24 cellular contexts compared by ENCODE assay signal in the genomic region with DNA sequence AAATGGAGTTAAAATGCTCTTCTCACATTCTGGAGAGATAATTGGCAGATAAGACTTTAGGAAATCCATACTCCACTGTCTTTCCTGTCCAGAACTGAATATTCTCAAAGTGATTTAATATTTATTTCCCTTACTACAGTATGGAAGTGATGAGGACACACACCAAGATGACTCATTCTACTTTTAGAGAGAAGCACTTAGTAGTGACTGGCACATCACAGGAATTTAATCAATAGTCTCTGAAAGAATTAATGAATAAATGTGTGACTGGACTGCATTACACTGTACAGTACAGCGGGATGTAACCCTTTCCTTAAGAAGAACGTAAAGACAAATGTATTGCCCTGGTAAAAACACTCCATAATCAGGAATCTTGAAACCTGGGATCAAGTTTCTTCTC.
DNase-seq lines count a peak whose midpoint lies in the region; ATAC-seq, FAIRE-seq and TF ChIP-seq lines count a peak whose summit lies in the region.
"Had no signal": no experiment of that assay in that cellular context is flagged by ENCODE, and none has a peak within 500 bp of the region (broad histone marks: within the 10 kb centered on the region; RNA-seq: fewer than 3 reads in every experiment).

No MANE protein-coding gene starts in this region.

- H3F3A ChIP-seq in PC-3 (ENCODE audit: low read length, unreplicated experiment) = no peaks in the 10 kb centered on the region

- intact Hi-C loops in PC-3 (cut with micrococcal nuclease) = no loop called here
- intact Hi-C loops in activated CD4-positive, alpha-beta memory T cell treated with anti-CD3 and anti-CD28 coated beads for 36 hours (cut with micrococcal nuclease) = no loop called here

- no peaks in the 10 kb centered on the region for H3K9me3 ChIP-seq in PC-3 (ENCODE audit: low read length)
- H3K9me3 ChIP-seq: esophagus muscularis mucosa had no signal

- no peak overlapping the region for H3K9ac ChIP-seq in PC-3 (ENCODE audit: low read length)

- H3K9me3 Mint-ChIP-seq in activated CD4-positive, alpha-beta memory T cell treated with anti-CD3 and anti-CD28 coated beads for 36 hours = peaks cover 2% of the 10 kb centered on the region
- no peaks in the 10 kb centered on the region for H3K9me3 Mint-ChIP-seq in mesothelial cell of epicardium
- H3K9me3 Mint-ChIP-seq: CD8-positive, alpha-beta T cell had no signal

- no peaks in the 10 kb centered on the region for H3K79me2 ChIP-seq in PC-3 (ENCODE audit: low read length)

- no peaks in the 10 kb centered on the region for H3K27me3 Mint-ChIP-seq in activated CD4-positive, alpha-beta memory T cell treated with anti-CD3 and anti-CD28 coated beads for 36 hours
- H3K27me3 Mint-ChIP-seq in mesothelial cell of epicardium (ENCODE audit: low read depth) = no peaks in the 10 kb centered on the region
- H3K27me3 Mint-ChIP-seq: naive B cell had no signal

- H3K9me2 ChIP-seq in PC-3 (replicated peaks; ENCODE audit: low read length) = no peaks in the 10 kb centered on the region

- H4K20me1 ChIP-seq in PC-3 (ENCODE audit: low read length) = no peaks in the 10 kb centered on the region

- CTCF ChIA-PET in PC-3 (lab: Charles Lee) = no interaction called here
- CTCF ChIA-PET in activated CD4-positive, alpha-beta memory T cell treated with anti-CD3 and anti-CD28 coated beads for 36 hours (lab: Charles Lee) = no interaction called here

- no peaks in the 10 kb centered on the region for H3K36me3 Mint-ChIP-seq in activated CD4-positive, alpha-beta memory T cell treated with anti-CD3 and anti-CD28 coated beads for 36 hours
- H3K36me3 Mint-ChIP-seq in mesothelial cell of epicardium = no peaks in the 10 kb centered on the region
- H3K36me3 Mint-ChIP-seq: CD8-positive, alpha-beta T cell; naive B cell; stimulated activated effector memory CD8-positive, alpha-beta T cell treated with anti-CD3 and anti-CD28 coated beads, Interleukin-12 subunit alpha, Interleukin-12 subunit beta, amount 100 ng/mL, for 72 hours had no signal

- TF ChIP-seq CTCF in PC-3 (conservative IDR thresholded peaks at IDR 0.05; ENCODE audit: low read depth, low read length) (no peak), bronchial epithelial cell (IDR thresholded peaks at IDR 0.05; ENCODE audit: insufficient read depth, low read length, severe bottlenecking) (no peak), mesothelial cell of epicardium (IDR thresholded peaks at IDR 0.05; ENCODE audit: unreplicated experiment) (no peak)

- no peaks in the 10 kb centered on the region for H3K4me1 Mint-ChIP-seq in activated CD4-positive, alpha-beta memory T cell treated with anti-CD3 and anti-CD28 coated beads for 36 hours (ENCODE audit: low read depth)
- H3K4me1 Mint-ChIP-seq in mesothelial cell of epicardium = peaks cover 4% of the 10 kb centered on the region
- H3K4me1 Mint-ChIP-seq: naive B cell; stimulated activated effector memory CD8-positive, alpha-beta T cell treated with anti-CD3 and anti-CD28 coated beads, Interleukin-12 subunit alpha, Interleukin-12 subunit beta, amount 100 ng/mL, for 72 hours had no signal

- no peak overlapping the region for H2AFZ ChIP-seq in PC-3 (ENCODE audit: low read length)

- no peak overlapping the region for H3K27ac ChIP-seq in PC-3 (ENCODE audit: low read length)
- H3K27ac ChIP-seq: esophagus muscularis mucosa had no signal

- no peak overlapping the region for H3K4me3 Mint-ChIP-seq in activated CD4-positive, alpha-beta memory T cell treated with anti-CD3 and anti-CD28 coated beads for 36 hours
- H3K4me3 Mint-ChIP-seq in mesothelial cell of epicardium = no peak overlapping the region
- H3K4me3 Mint-ChIP-seq: CD8-positive, alpha-beta T cell; naive B cell; stimulated activated effector memory CD8-positive, alpha-beta T cell treated with anti-CD3 and anti-CD28 coated beads, Interleukin-12 subunit alpha, Interleukin-12 subunit beta, amount 100 ng/mL, for 72 hours had no signal

- H3K4me3 ChIP-seq in PC-3 (ENCODE audit: low read length) (no peak overlapping the region), bronchial epithelial cell (ENCODE audit: low read depth, low read length) (no peak overlapping the region)
- H3K4me3 ChIP-seq: esophagus muscularis mucosa had no signal

- POLR2A ChIA-PET in PC-3 (lab: Charles Lee; ENCODE audit: unreplicated experiment) = no interaction called here
- POLR2A ChIA-PET in activated CD4-positive, alpha-beta memory T cell treated with anti-CD3 and anti-CD28 coated beads for 36 hours (lab: Charles Lee) = no interaction called here

- no peak overlapping the region for H3K27ac Mint-ChIP-seq in activated CD4-positive, alpha-beta memory T cell treated with anti-CD3 and anti-CD28 coated beads for 36 hours
- no peak overlapping the region for H3K27ac Mint-ChIP-seq in mesothelial cell of epicardium
- H3K27ac Mint-ChIP-seq: CD8-positive, alpha-beta T cell; naive B cell; stimulated activated effector memory CD8-positive, alpha-beta T cell treated with anti-CD3 and anti-CD28 coated beads, Interleukin-12 subunit alpha, Interleukin-12 subunit beta, amount 100 ng/mL, for 72 hours had no signal

- no peak overlapping the region for H3K4me2 ChIP-seq in PC-3 (ENCODE audit: low read length)

- no TSS peak for BruUV-seq in PC-3 (replicated peaks; lab: Mats Ljungman, UMichigan)

- H3K27me3 ChIP-seq in PC-3 (ENCODE audit: low read length) (no peaks in the 10 kb centered on the region), bronchial epithelial cell (ENCODE audit: control insufficient read depth, insufficient read depth, low read length) (no peaks in the 10 kb centered on the region)
- H3K27me3 ChIP-seq: esophagus muscularis mucosa had no signal

- peak; percentile 59 for DNase-seq in EL
- peak; percentile 49 for DNase-seq in PC-3
- DNase-seq in bronchial epithelial cell (ENCODE audit: low read depth) = peak; percentile 64
- peak; percentile 57 for DNase-seq in renal cortical epithelial cell (ENCODE audit: low read depth)
- DNase-seq in activated CD4-positive, alpha-beta memory T cell treated with anti-CD3 and anti-CD28 coated beads for 36 hours = no peak
- no peak for DNase-seq in NCI-H1436 (lab: John Stamatoyannopoulos, UW)
- no peak for DNase-seq in mesothelial cell of epicardium (ENCODE audit: low spot score in 2 of 2, unreplicated experiment in 2 of 2)
- DNase-seq: activated naive CD4-positive, alpha-beta T cell treated with anti-CD3 and anti-CD28 coated beads, Interleukin-2, amount 50 U/mL, for 16 hours; activated T-cell treated with anti-CD3 and anti-CD28 coated beads, Interleukin-2, amount 50 U/mL, for 48 hours; CD8-positive, alpha-beta T cell; DMS79; effector memory CD4-positive, alpha-beta T cell; glutamatergic neuron; left cardiac atrium; mesendoderm; naive B cell; NCI-H1105; occipital lobe; Right ventricle myocardium superior; small intestine; stimulated activated CD4-positive, alpha-beta T cell treated with anti-CD3 and anti-CD28 coated beads, Interleukin-2, amount 100 ng/mL, for 24 hours; T-helper 1 cell had no signal

- no peaks in the 10 kb centered on the region for H3K36me3 ChIP-seq in PC-3 (ENCODE audit: low read depth, low read length)
- H3K36me3 ChIP-seq in bronchial epithelial cell (ENCODE audit: control insufficient read depth, insufficient read depth, low read length) = no peaks in the 10 kb centered on the region
- H3K36me3 ChIP-seq: esophagus muscularis mucosa had no signal

- peaks cover 14% of the 10 kb centered on the region for H3K4me1 ChIP-seq in PC-3 (ENCODE audit: insufficient read depth, low read length)
- H3K4me1 ChIP-seq: esophagus muscularis mucosa had no signal

- peak; percentile 80 for ATAC-seq in PC-3
- ATAC-seq: CD8-positive, alpha-beta T cell; left cardiac atrium; stimulated activated effector memory CD8-positive, alpha-beta T cell treated with anti-CD3 and anti-CD28 coated beads, Interleukin-12 subunit alpha, Interleukin-12 subunit beta, amount 100 ng/mL, for 72 hours had no signal

- FAIRE-seq in bronchial epithelial cell (lab: Jason Lieb, UNC) = no peak
- FAIRE-seq: small intestine had no signal

Comparison
In these comparisons a context has a peak if more than half of its experiments do, and no peak if none do; other contexts are left out.
1. DNase-seq: peak in EL (single experiment), PC-3 (single experiment), bronchial epithelial cell (single experiment) and renal cortical epithelial cell (single experiment); none in activated CD4-positive, alpha-beta memory T cell treated with anti-CD3 and anti-CD28 coated beads for 36 hours (single experiment), NCI-H1436 (single experiment) and mesothelial cell of epicardium (0 of 2).